In genomic region chr6:145947108-145947507, GRCh38 we compare ENCODE assay signal across 25 cellular contexts. TPM values are rescaled to one million over a fixed set of nuclear protein-coding genes. Genes with fewer than 3 reads are reported as not detected.
A peak's percentile ranks its signal among the peaks of the same experiment; 100 is the strongest.
DNase-seq lines count a peak whose midpoint lies in the region; ATAC-seq and TF ChIP-seq lines count a peak whose summit lies in the region.
"Had no signal": no experiment of that assay in that cellular context is flagged by ENCODE, and none has a peak within 500 bp of the region (broad histone marks: within the 10 kb centered on the region; RNA-seq: fewer than 3 reads in every experiment).

No MANE protein-coding gene starts in this region.

- H3K9me3 ChIP-seq in OCI-LY7 (ENCODE audit: low read length) = no peaks in the 10 kb centered on the region
- H3K9me3 ChIP-seq: BE2C had no signal

- peak; percentile 52 for ATAC-seq in left lobe of liver
- no peak for ATAC-seq in stimulated activated naive B cell treated with anti-CD40 and anti-IgM and Interleukin-4, amounts not matched to agents 10 μg/mL and 1 μg/mL and 100 μg/mL, for 72 hours (replicated peaks)

- H3K27ac Mint-ChIP-seq in nephron progenitor cell = peak overlapping the region; percentile 61
- H3K27ac Mint-ChIP-seq in stimulated activated naive B cell treated with anti-CD40 and anti-IgM and Interleukin-4, amounts not matched to agents 10 μg/mL and 1 μg/mL and 100 μg/mL, for 72 hours = no peak overlapping the region
- H3K27ac Mint-ChIP-seq: CD14-positive monocyte; CD4-positive, alpha-beta memory T cell; CD4-positive, CD25-positive, alpha-beta regulatory T cell had no signal

- no peak for TF ChIP-seq CTCF in AG10803 (conservative IDR thresholded peaks at IDR 0.05; ENCODE audit: low read length)
- no peak for TF ChIP-seq CTCF in nephron progenitor cell (IDR thresholded peaks at IDR 0.05)
- no peak for TF ChIP-seq CTCF in OCI-LY7 (conservative IDR thresholded peaks at IDR 0.05; ENCODE audit: low read length)

- H3K4me1 Mint-ChIP-seq in nephron progenitor cell = no peaks in the 10 kb centered on the region
- peaks cover 0 to 2% of the 10 kb centered on the region in 2 donors for H3K4me1 Mint-ChIP-seq in stimulated activated naive B cell treated with anti-CD40 and anti-IgM and Interleukin-4, amounts not matched to agents 10 μg/mL and 1 μg/mL and 100 μg/mL, for 72 hours
- H3K4me1 Mint-ChIP-seq: CD14-positive monocyte had no signal

- H4K20me1 ChIP-seq in OCI-LY7 (ENCODE audit: insufficient read depth, low read length) = no peaks in the 10 kb centered on the region
- H4K20me1 ChIP-seq: BLaER1 had no signal

- DNase-seq in AG10803 (ENCODE audit: low read depth) (peak; percentile 6), Ammon's horn (ENCODE audit: low spot score) (peak; percentile 33), left lobe of liver (ENCODE audit: low spot score) (no peak), nephron progenitor cell (no peak), NOMO-1 treated with dmso at 0.1 percent for 144 hours (lab: John Stamatoyannopoulos, UW; ENCODE audit: unreplicated experiment) (no peak), OCI-LY7 (ENCODE audit: low spot score) (no peak)
- DNase-seq in stimulated activated naive B cell treated with anti-CD40 and anti-IgM and Interleukin-4, amounts not matched to agents 10 μg/mL and 1 μg/mL and 100 μg/mL, for 72 hours = no peak
- DNase-seq: 8988T; ACHN; AML-193; BE2C; C1 segment of cervical spinal cord; CD4-positive, alpha-beta memory T cell; CD4-positive, CD25-positive, alpha-beta regulatory T cell; CD8-positive, alpha-beta memory T cell; COR-L47; DMS 273 treated with DMSO at 0.1 percent for 48 hours; DMS153; DMS53; DMS79; DND-41; EL; GF-D8 had no signal

- no peaks in the 10 kb centered on the region for H3K4me1 ChIP-seq in OCI-LY7 (ENCODE audit: insufficient read depth, low read length, poor library complexity, severe bottlenecking)
- H3K4me1 ChIP-seq: BE2C, BLaER1 had no signal

- POLR2A ChIA-PET in OCI-LY7 (lab: Charles Lee) = interaction anchor here (0.6 to 1.5 kb wide), 6 partner anchors 10 to 743 kb away, joined by 3 to 10 read pairs (median 3); no protein-coding TSS in a partner anchor

- H3K27me3 Mint-ChIP-seq in nephron progenitor cell (ENCODE audit: low read depth, poor library complexity) = no peaks in the 10 kb centered on the region
- no peaks in the 10 kb centered on the region for H3K27me3 Mint-ChIP-seq in stimulated activated naive B cell treated with anti-CD40 and anti-IgM and Interleukin-4, amounts not matched to agents 10 μg/mL and 1 μg/mL and 100 μg/mL, for 72 hours
- H3K27me3 Mint-ChIP-seq: CD4-positive, alpha-beta memory T cell; CD4-positive, CD25-positive, alpha-beta regulatory T cell; CD8-positive, alpha-beta memory T cell had no signal

- H3K36me3 ChIP-seq in OCI-LY7 (ENCODE audit: insufficient read depth, low read length) = peaks cover 95% of the 10 kb centered on the region

- no peak overlapping the region for H3K4me3 Mint-ChIP-seq in nephron progenitor cell
- no peak overlapping the region for H3K4me3 Mint-ChIP-seq in stimulated activated naive B cell treated with anti-CD40 and anti-IgM and Interleukin-4, amounts not matched to agents 10 μg/mL and 1 μg/mL and 100 μg/mL, for 72 hours
- H3K4me3 Mint-ChIP-seq: CD14-positive monocyte; CD4-positive, alpha-beta memory T cell; CD4-positive, CD25-positive, alpha-beta regulatory T cell; CD8-positive, alpha-beta memory T cell had no signal

- CTCF ChIA-PET in OCI-LY7 (lab: Charles Lee; ENCODE audit: unreplicated experiment) = no interaction called here

- no TSS peak for BruUV-seq in OCI-LY7 (replicated peaks; lab: Mats Ljungman, UMichigan)

- no peak overlapping the region for H3K4me3 ChIP-seq in AG10803 (ENCODE audit: low read length)
- H3K4me3 ChIP-seq in OCI-LY7 (ENCODE audit: low read depth, low read length, poor library complexity, severe bottlenecking) = no peak overlapping the region
- H3K4me3 ChIP-seq: BLaER1 had no signal

- peaks cover 72% of the 10 kb centered on the region for H3K36me3 Mint-ChIP-seq in nephron progenitor cell (ENCODE audit: low read depth)
- H3K36me3 Mint-ChIP-seq in stimulated activated naive B cell treated with anti-CD40 and anti-IgM and Interleukin-4, amounts not matched to agents 10 μg/mL and 1 μg/mL and 100 μg/mL, for 72 hours = peaks cover 40 to 50% of the 10 kb centered on the region in 2 donors

- no peak overlapping the region for H3K27ac ChIP-seq in OCI-LY7 (ENCODE audit: low read depth, low read length, poor library complexity, severe bottlenecking)
- H3K27ac ChIP-seq: BLaER1 had no signal

- intact Hi-C loops in OCI-LY7 (cut with micrococcal nuclease; ENCODE audit: unreplicated experiment) = no loop called here

- no peaks in the 10 kb centered on the region for H3K79me2 ChIP-seq in OCI-LY7 (ENCODE audit: insufficient read depth, low read depth, low read length)

- no peak overlapping the region for H2AFZ ChIP-seq in OCI-LY7 (ENCODE audit: low read length)

- no peaks in the 10 kb centered on the region for H3K9me2 ChIP-seq in OCI-LY7 (ENCODE audit: insufficient read depth, low read length)

- no peak overlapping the region for H3K4me2 ChIP-seq in OCI-LY7 (ENCODE audit: low read length)
- H3K4me2 ChIP-seq: BLaER1 had no signal

- H3K9me3 Mint-ChIP-seq in nephron progenitor cell = no peaks in the 10 kb centered on the region
- peaks cover 0 to 4% of the 10 kb centered on the region in 2 donors for H3K9me3 Mint-ChIP-seq in stimulated activated naive B cell treated with anti-CD40 and anti-IgM and Interleukin-4, amounts not matched to agents 10 μg/mL and 1 μg/mL and 100 μg/mL, for 72 hours
- H3K9me3 Mint-ChIP-seq: CD4-positive, alpha-beta memory T cell; CD8-positive, alpha-beta memory T cell had no signal

RNA-seq across cellular contexts. Expression of gene SHPRH, which starts 17.1 kb away (rescaled TPM):
- total RNA-seq in left lobe of liver (5.4 TPM), OCI-LY7 (2022) (27.7 and 32.6 TPM in 2 replicates)
- 28.1 and 28.8 TPM in 2 replicates for total RNA-seq in OCI-LY7 (2014; rRNA removed; shearing (Covaris generic))

Comparison
In these comparisons a context has a peak if more than half of its experiments do, and no peak if none do; other contexts are left out.
1. DNase-seq: peak in AG10803 (single experiment) and Ammon's horn (single experiment); none in left lobe of liver (single experiment), nephron progenitor cell (single experiment), NOMO-1 treated with dmso at 0.1 percent for 144 hours (single experiment), stimulated activated naive B cell treated with anti-CD40 and anti-IgM and Interleukin-4, amounts not matched to agents 10 μg/mL and 1 μg/mL and 100 μg/mL, for 72 hours (single experiment) and OCI-LY7 (single experiment).